In the genomic region with DNA sequence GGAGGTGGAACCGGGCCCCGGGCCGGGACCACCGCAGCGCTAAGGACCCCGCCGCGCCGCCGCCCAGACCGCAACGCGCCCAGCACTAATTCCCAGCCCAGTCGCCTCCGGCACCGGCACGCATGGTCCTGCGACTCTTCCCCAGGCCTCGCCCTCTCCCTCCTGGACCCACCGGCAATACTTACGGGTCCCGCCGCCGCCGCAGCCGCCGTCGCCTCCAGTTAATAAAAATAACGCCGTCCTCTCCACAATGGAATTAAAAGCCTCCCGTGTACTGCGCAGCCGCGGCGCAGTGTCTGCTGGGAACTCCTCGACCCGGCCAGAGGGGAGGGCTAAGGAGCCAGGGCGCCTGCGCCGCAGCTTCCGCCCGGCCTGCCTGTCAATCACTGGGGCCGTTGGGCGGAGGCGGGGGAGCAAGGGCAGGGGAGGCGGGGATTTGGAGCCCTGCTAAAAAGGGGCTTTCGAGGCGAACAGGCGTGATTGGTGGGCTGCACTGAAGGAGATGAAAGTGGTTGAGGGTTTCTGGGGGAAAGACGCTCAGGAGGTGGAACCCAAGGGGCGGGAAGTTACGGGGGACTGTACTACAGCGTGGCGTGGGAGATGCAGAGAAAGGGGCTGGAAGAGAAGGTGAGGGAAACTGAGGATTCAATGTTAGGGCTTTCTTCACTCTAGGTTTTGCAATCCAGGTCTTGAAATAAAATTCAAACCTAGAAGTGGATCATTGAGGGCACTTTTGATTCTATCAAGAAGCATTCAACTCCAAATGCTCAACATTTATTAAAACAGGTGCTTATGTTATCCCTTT, we compare ENCODE assay signal across 1 cellular context.
TF ChIP-seq lines count a peak whose summit lies in the region.

Gene ZNF281, minus strand, starts transcription at position 276 of the 805 bp plus-strand sequence. CDS start 331 bp downstream, outside the sequence.

TF ChIP-seq in HepG2, 621 proteins besides CTCF, POLR2A, EP300 and RAD21 (continued from another document and continues in another):
- TF ChIP-seq FOXM1 (CRISPR knock-in tag; IDR thresholded peaks at IDR 0.05), result no peak
- TF ChIP-seq ELF3 (CRISPR knock-in tag; IDR thresholded peaks at IDR 0.05), result peak; percentile 40; the same call in 1 of the 2 replicates
- TF ChIP-seq, protein P1, sequence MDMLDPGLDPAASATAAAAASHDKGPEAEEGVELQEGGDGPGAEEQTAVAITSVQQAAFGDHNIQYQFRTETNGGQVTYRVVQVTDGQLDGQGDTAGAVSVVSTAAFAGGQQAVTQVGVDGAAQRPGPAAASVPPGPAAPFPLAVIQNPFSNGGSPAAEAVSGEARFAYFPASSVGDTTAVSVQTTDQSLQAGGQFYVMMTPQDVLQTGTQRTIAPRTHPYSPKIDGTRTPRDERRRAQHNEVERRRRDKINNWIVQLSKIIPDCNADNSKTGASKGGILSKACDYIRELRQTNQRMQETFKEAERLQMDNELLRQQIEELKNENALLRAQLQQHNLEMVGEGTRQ (IDR thresholded peaks at IDR 0.05; ENCODE audit: low read depth, low read length), result no peak
- TF ChIP-seq, protein P1 (CRISPR knock-in tag; IDR thresholded peaks at IDR 0.05; ENCODE audit: borderline replicate concordance), result no peak
- no peak for TF ChIP-seq ZBTB8A (CRISPR knock-in tag; IDR thresholded peaks at IDR 0.05; ENCODE audit: borderline replicate concordance, low read depth)
- TF ChIP-seq ZNF75D (CRISPR knock-in tag; IDR thresholded peaks at IDR 0.05; ENCODE audit: borderline replicate concordance), result no peak
- 0 out of 2 replicates have a peak, but pooled peaks have one; percentile 35 for TF ChIP-seq NR2C2 (CRISPR knock-in tag; IDR thresholded peaks at IDR 0.05; ENCODE audit: borderline replicate concordance)
- TF ChIP-seq KDM3A (CRISPR knock-in tag; IDR thresholded peaks at IDR 0.05; ENCODE audit: low read depth), result 0 out of 2 replicates have a peak, but pooled peaks have one; percentile 56
- no peak for TF ChIP-seq ZNF512 (CRISPR knock-in tag; IDR thresholded peaks at IDR 0.05)
- peak; percentile 47 for TF ChIP-seq ZNF451 (CRISPR knock-in tag; IDR thresholded peaks at IDR 0.05)
- TF ChIP-seq KLF9 (CRISPR knock-in tag; IDR thresholded peaks at IDR 0.05; ENCODE audit: low read depth), result no peak
- 0 out of 2 replicates have a peak, but pooled peaks have one; percentile 68 for TF ChIP-seq ZNF543 (CRISPR knock-in tag; IDR thresholded peaks at IDR 0.05)
- peak; percentile 73 for TF ChIP-seq ELF1 (CRISPR knock-in tag; IDR thresholded peaks at IDR 0.05)
- TF ChIP-seq ZNF768 (CRISPR knock-in tag; IDR thresholded peaks at IDR 0.05), result peak; percentile 33; the same call in 1 of the 2 replicates
- TF ChIP-seq ZNF530 (CRISPR knock-in tag; IDR thresholded peaks at IDR 0.05; ENCODE audit: low read depth), result no peak
- 0 out of 2 replicates have a peak, but pooled peaks have one; percentile 25 for TF ChIP-seq BRD4 (CRISPR knock-in tag; IDR thresholded peaks at IDR 0.05)
- TF ChIP-seq, protein P2, sequence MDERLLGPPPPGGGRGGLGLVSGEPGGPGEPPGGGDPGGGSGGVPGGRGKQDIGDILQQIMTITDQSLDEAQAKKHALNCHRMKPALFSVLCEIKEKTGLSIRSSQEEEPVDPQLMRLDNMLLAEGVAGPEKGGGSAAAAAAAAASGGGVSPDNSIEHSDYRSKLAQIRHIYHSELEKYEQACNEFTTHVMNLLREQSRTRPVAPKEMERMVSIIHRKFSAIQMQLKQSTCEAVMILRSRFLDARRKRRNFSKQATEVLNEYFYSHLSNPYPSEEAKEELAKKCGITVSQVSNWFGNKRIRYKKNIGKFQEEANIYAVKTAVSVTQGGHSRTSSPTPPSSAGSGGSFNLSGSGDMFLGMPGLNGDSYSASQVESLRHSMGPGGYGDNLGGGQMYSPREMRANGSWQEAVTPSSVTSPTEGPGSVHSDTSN (CRISPR knock-in tag; IDR thresholded peaks at IDR 0.05), result peak; percentile 96
- TF ChIP-seq KDM2A (CRISPR knock-in tag; IDR thresholded peaks at IDR 0.05; ENCODE audit: borderline replicate concordance, low read depth), result peak; percentile 82
- 0 out of 2 replicates have a peak, but pooled peaks have one; percentile 34 for TF ChIP-seq ZNF44 (CRISPR knock-in tag; IDR thresholded peaks at IDR 0.05)
- peak; percentile 78 for TF ChIP-seq REL (CRISPR knock-in tag; conservative IDR thresholded peaks at IDR 0.05)
- no peak for TF ChIP-seq SIX4 (CRISPR knock-in tag; IDR thresholded peaks at IDR 0.05)
- TF ChIP-seq DRAP1 (CRISPR knock-in tag; IDR thresholded peaks at IDR 0.05), result peak; percentile 87
- TF ChIP-seq POLR2G (IDR thresholded peaks at IDR 0.05; ENCODE audit: low read depth, low read length), result peak; percentile 87
- 0 out of 2 replicates have a peak, but pooled peaks have one; percentile 53 for TF ChIP-seq MED13 (CRISPR knock-in tag; IDR thresholded peaks at IDR 0.05)
- TF ChIP-seq ATF7 (IDR thresholded peaks at IDR 0.05), result no peak
- no peak for TF ChIP-seq ATF7 (CRISPR knock-in tag; IDR thresholded peaks at IDR 0.05)
- TF ChIP-seq POLR2AphosphoS5 (IDR thresholded peaks at IDR 0.05; ENCODE audit: low read depth, low read length), result peak; percentile 88
- TF ChIP-seq PHF8 (CRISPR knock-in tag; IDR thresholded peaks at IDR 0.05), result peak; percentile 90
- TF ChIP-seq, protein P3, sequence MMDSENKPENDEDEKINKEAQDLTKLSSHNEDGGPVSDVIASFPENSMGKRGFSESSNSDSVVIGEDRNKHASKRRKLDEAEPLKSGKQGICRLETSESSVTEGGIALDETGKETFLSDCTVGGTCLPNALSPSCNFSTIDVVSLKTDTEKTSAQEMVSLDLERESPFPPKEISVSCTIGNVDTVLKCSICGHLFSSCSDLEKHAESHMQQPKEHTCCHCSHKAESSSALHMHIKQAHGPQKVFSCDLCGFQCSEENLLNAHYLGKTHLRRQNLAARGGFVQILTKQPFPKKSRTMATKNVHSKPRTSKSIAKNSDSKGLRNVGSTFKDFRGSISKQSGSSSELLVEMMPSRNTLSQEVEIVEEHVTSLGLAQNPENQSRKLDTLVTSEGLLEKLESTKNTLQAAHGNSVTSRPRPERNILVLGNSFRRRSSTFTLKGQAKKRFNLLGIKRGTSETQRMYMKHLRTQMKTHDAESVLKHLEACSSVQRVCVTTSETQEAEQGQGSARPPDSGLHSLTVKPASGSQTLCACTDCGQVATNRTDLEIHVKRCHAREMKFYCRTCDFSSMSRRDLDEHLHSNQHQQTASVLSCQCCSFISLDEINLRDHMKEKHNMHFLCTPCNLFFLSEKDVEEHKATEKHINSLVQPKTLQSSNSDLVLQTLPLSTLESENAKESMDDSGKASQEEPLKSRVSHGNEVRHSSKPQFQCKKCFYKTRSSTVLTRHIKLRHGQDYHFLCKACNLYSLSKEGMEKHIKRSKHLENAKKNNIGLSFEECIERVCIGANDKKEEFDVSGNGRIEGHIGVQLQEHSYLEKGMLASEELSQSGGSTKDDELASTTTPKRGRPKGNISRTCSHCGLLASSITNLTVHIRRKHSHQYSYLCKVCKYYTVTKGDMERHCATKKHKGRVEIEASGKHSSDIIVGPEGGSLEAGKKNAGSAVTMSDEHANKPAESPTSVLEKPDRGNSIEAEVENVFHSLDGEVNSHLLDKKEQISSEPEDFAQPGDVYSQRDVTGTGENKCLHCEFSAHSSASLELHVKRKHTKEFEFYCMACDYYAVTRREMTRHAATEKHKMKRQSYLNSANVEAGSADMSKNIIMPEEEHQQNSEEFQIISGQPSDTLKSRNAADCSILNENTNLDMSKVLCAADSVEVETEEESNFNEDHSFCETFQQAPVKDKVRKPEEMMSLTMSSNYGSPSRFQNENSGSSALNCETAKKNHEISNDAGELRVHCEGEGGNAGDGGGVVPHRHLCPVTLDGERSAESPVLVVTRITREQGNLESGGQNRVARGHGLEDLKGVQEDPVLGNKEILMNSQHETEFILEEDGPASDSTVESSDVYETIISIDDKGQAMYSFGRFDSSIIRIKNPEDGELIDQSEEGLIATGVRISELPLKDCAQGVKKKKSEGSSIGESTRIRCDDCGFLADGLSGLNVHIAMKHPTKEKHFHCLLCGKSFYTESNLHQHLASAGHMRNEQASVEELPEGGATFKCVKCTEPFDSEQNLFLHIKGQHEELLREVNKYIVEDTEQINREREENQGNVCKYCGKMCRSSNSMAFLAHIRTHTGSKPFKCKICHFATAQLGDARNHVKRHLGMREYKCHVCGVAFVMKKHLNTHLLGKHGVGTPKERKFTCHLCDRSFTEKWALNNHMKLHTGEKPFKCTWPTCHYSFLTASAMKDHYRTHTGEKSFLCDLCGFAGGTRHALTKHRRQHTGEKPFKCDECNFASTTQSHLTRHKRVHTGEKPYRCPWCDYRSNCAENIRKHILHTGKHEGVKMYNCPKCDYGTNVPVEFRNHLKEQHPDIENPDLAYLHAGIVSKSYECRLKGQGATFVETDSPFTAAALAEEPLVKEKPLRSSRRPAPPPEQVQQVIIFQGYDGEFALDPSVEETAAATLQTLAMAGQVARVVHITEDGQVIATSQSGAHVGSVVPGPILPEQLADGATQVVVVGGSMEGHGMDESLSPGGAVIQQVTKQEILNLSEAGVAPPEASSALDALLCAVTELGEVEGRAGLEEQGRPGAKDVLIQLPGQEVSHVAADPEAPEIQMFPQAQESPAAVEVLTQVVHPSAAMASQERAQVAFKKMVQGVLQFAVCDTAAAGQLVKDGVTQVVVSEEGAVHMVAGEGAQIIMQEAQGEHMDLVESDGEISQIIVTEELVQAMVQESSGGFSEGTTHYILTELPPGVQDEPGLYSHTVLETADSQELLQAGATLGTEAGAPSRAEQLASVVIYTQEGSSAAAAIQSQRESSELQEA (CRISPR knock-in tag; IDR thresholded peaks at IDR 0.05; ENCODE audit: not compliant biosample characterization), result no peak
- no peak for TF ChIP-seq ZSCAN22 (CRISPR knock-in tag; IDR thresholded peaks at IDR 0.05)
- TF ChIP-seq ZNF720 (CRISPR knock-in tag; IDR thresholded peaks at IDR 0.05), result no peak
- 0 out of 2 replicates have a peak, but pooled peaks have one; percentile 48 for TF ChIP-seq BRCA1 (CRISPR knock-in tag; IDR thresholded peaks at IDR 0.05)
- 0 out of 2 replicates have a peak, but pooled peaks have one; percentile 21 for TF ChIP-seq ZNF713 (CRISPR knock-in tag; IDR thresholded peaks at IDR 0.05)
- TF ChIP-seq ZNF776 (CRISPR knock-in tag; IDR thresholded peaks at IDR 0.05), result no peak
- no peak for TF ChIP-seq SRSF9 (IDR thresholded peaks at IDR 0.05; ENCODE audit: borderline replicate concordance, insufficient read depth, low read depth, low read length, poor library complexity, severe bottlenecking)
- no peak for TF ChIP-seq ZNF224 (CRISPR knock-in tag; IDR thresholded peaks at IDR 0.05)
- TF ChIP-seq NKX3-1 (CRISPR knock-in tag; IDR thresholded peaks at IDR 0.05), result peak; percentile 71; the same call in 1 of the 2 replicates
- no peak for TF ChIP-seq TCF7L2 (IDR thresholded peaks at IDR 0.05; ENCODE audit: low read depth, low read length)
- TF ChIP-seq SPEN (CRISPR knock-in tag; IDR thresholded peaks at IDR 0.05; ENCODE audit: low read depth), result peak; percentile 28
- TF ChIP-seq AHR (CRISPR knock-in tag; IDR thresholded peaks at IDR 0.05), result no peak
- TF ChIP-seq ZNF207 (IDR thresholded peaks at IDR 0.05; ENCODE audit: borderline replicate concordance), result no peak
- no peak for TF ChIP-seq SOX13 (IDR thresholded peaks at IDR 0.05)
- TF ChIP-seq SOX13 (CRISPR knock-in tag; conservative IDR thresholded peaks at IDR 0.05 in 1 of 2, IDR thresholded peaks at IDR 0.05 in 1 of 2), result no peak
- TF ChIP-seq SP2 (CRISPR knock-in tag; IDR thresholded peaks at IDR 0.05), result no peak
- peak; percentile 60; the same call in 1 of the 2 replicates for TF ChIP-seq TFDP1 (CRISPR knock-in tag; IDR thresholded peaks at IDR 0.05; ENCODE audit: borderline replicate concordance)
- TF ChIP-seq NFYC (CRISPR knock-in tag; IDR thresholded peaks at IDR 0.05), result peak; percentile 55
- TF ChIP-seq ZNF34 (CRISPR knock-in tag; IDR thresholded peaks at IDR 0.05; ENCODE audit: borderline replicate concordance), result 0 out of 2 replicates have a peak, but pooled peaks have one; percentile 62
- 0 out of 2 replicates have a peak, but pooled peaks have one; percentile 48 for TF ChIP-seq HINFP (CRISPR knock-in tag; IDR thresholded peaks at IDR 0.05; ENCODE audit: low read depth)
